Comparison of ENCODE assay signal across 21 cellular contexts in the genomic region with DNA sequence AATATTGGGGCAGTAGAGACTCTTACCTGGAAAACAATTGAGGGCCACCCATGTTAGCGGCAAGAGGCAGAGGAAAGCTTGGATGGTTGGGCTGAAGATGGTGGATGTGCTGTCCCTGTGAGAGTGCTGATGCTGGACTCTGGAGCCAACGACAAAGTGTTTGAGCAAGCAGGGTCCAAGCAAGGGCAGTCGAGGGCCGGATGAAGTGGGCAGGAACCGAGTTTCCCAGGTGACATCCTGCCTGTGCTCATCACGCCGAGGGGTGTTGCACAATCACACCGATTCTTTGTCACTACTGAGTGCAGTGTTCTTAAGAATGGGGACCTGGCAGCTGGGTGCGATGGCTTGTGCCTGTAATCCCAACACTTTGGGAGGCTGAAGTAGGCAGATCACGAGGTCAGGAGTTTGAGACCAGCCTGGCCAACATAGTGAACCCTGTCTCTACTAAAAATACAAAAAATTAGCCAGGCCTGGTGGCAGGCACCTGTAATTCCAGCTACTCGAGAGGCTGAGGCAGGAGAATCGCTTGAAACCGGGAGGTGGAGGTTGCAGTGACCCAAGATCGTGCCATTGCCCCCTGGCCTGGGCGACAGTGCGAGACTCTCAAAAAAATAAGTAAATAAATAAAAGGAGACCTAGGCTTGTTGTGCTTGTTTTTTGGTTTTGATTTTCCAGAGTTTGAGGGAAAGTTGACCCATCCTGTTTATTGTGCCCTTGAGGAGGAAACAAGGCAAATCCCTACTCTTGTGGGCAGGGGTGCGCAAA. TPM values are rescaled to one million over a fixed set of nuclear protein-coding genes. Genes with fewer than 3 reads are reported as not detected.
DNase-seq lines count a peak whose midpoint lies in the region; ATAC-seq and TF ChIP-seq lines count a peak whose summit lies in the region.
"Had no signal": no experiment of that assay in that cellular context is flagged by ENCODE, and none has a peak within 500 bp of the region (broad histone marks: within the 10 kb centered on the region; RNA-seq: fewer than 3 reads in every experiment).

No MANE protein-coding gene starts in this region.

- H3K27ac Mint-ChIP-seq in activated CD8-positive, alpha-beta T cell treated with anti-CD3 and anti-CD28 coated beads, Interleukin-2, amount 10 ng/mL, durations not matched to agents 7 days and 5 days, result peak overlapping the region; percentile 44

- H3K4me1 Mint-ChIP-seq in activated CD8-positive, alpha-beta T cell treated with anti-CD3 and anti-CD28 coated beads, Interleukin-2, amount 10 ng/mL, durations not matched to agents 7 days and 5 days (ENCODE audit: low read depth), result peaks cover 77% of the 10 kb centered on the region

- intact Hi-C loops in lower lobe of right lung (cut with DNase I), result no loop called here

- POLR2A ChIA-PET in activated CD8-positive, alpha-beta T cell treated with anti-CD3 and anti-CD28 coated beads, Interleukin-2, amount 10 ng/mL, durations not matched to agents 7 days and 5 days (lab: Charles Lee), result interaction anchor here (1.3 to 7.1 kb wide), 3 partner anchors 7 to 15 kb away, joined by 4 to 87 read pairs (median 34); a partner anchor contains a TSS

- no peak overlapping the region for H3K4me3 ChIP-seq in lower lobe of right lung
- H3K4me3 ChIP-seq: dorsolateral prefrontal cortex, left lung, skin epidermis, thoracic aorta had no signal

- peaks cover 14% of the 10 kb centered on the region for H3K4me1 ChIP-seq in lower lobe of right lung
- H3K4me1 ChIP-seq: parathyroid adenoma had no signal

- H3K36me3 ChIP-seq in lower lobe of right lung, result peaks cover 87% of the 10 kb centered on the region

- no peaks in the 10 kb centered on the region for H3K9me3 ChIP-seq in lower lobe of right lung
- H3K9me3 ChIP-seq: left lung, thoracic aorta had no signal

- TF ChIP-seq POLR2A in GM19193 (IDR thresholded peaks at IDR 0.05; ENCODE audit: extremely low read depth, insufficient read depth, insufficient read length), result peak; percentile 51

- H3K27ac ChIP-seq in lower lobe of right lung, result no peak overlapping the region
- H3K27ac ChIP-seq: brain microvascular endothelial cell, dorsolateral prefrontal cortex, parathyroid adenoma, skin epidermis, thoracic aorta, VCaP had no signal

- no peaks in the 10 kb centered on the region for H3K9me3 Mint-ChIP-seq in activated CD8-positive, alpha-beta T cell treated with anti-CD3 and anti-CD28 coated beads, Interleukin-2, amount 10 ng/mL, durations not matched to agents 7 days and 5 days (ENCODE audit: insufficient read depth)

- H3K36me3 Mint-ChIP-seq in activated CD8-positive, alpha-beta T cell treated with anti-CD3 and anti-CD28 coated beads, Interleukin-2, amount 10 ng/mL, durations not matched to agents 7 days and 5 days (ENCODE audit: low read depth), result peaks cover 77% of the 10 kb centered on the region

- CTCF ChIA-PET in activated CD8-positive, alpha-beta T cell treated with anti-CD3 and anti-CD28 coated beads, Interleukin-2, amount 10 ng/mL, durations not matched to agents 7 days and 5 days (lab: Charles Lee), result interaction anchor here (1.5 to 1.9 kb wide), 2 partner anchors 13 to 186 kb away, joined by 3 to 5 read pairs; no protein-coding TSS in a partner anchor

- H3K27me3 ChIP-seq in lower lobe of right lung (ENCODE audit: low read depth), result no peaks in the 10 kb centered on the region
- H3K27me3 ChIP-seq: brain microvascular endothelial cell, dorsolateral prefrontal cortex, left lung had no signal

- no peaks in the 10 kb centered on the region for H3K27me3 Mint-ChIP-seq in activated CD8-positive, alpha-beta T cell treated with anti-CD3 and anti-CD28 coated beads, Interleukin-2, amount 10 ng/mL, durations not matched to agents 7 days and 5 days (ENCODE audit: low read depth)

- H3K4me3 Mint-ChIP-seq in activated CD8-positive, alpha-beta T cell treated with anti-CD3 and anti-CD28 coated beads, Interleukin-2, amount 10 ng/mL, durations not matched to agents 7 days and 5 days, result no peak overlapping the region

- TF ChIP-seq CTCF in lower lobe of right lung (IDR thresholded peaks at IDR 0.05), result no peak

- DNase-seq in CD1c-positive myeloid dendritic cell (ENCODE audit: extremely low spot score) (peak; percentile 50), lower lobe of right lung (peak; percentile 51), nucleus accumbens (lab: John Stamatoyannopoulos, UW) (no peak), DMS153 treated with DMSO at 0.1 percent for 48 hours (lab: John Stamatoyannopoulos, UW; ENCODE audit: unreplicated experiment) (no peak)
- DNase-seq in activated CD8-positive, alpha-beta T cell treated with anti-CD3 and anti-CD28 coated beads, Interleukin-2, amount 10 ng/mL, durations not matched to agents 7 days and 5 days, result no peak
- DNase-seq: activated gamma-delta T cell treated with Interleukin-2 at 50 U/mL for 16 hours, brain microvascular endothelial cell, DMS 273 treated with DMSO at 0.1 percent for 48 hours, dorsolateral prefrontal cortex, Karpas-422, NCI-H1436 had no signal

- ATAC-seq in activated CD8-positive, alpha-beta T cell treated with anti-CD3 and anti-CD28 coated beads, Interleukin-2, amount 10 ng/mL, durations not matched to agents 7 days and 5 days, result no peak
- ATAC-seq in lower lobe of right lung, result no peak
- ATAC-seq in HG02884 (IDR thresholded peaks at IDR 0.05; ENCODE audit: unreplicated experiment), result no peak
- no peak for ATAC-seq in HG02970 (IDR thresholded peaks at IDR 0.05; ENCODE audit: low FRiP score, unreplicated experiment)
- ATAC-seq: left lung had no signal

RNA-seq across cellular contexts. Expression of a gene that starts 6.1 kb away (rescaled TPM):
- 10 to 100 TPM; 97.7 to 99.5 TPM for total RNA-seq in activated CD8-positive, alpha-beta T cell treated with anti-CD3 and anti-CD28 coated beads, Interleukin-2, amount 10 ng/mL, durations not matched to agents 7 days and 5 days
- 82.0 TPM for total RNA-seq in lower lobe of right lung
- total RNA-seq: H4 had no signal

RNA-seq across cellular contexts. Expression of a gene that starts 16.6 kb away (rescaled TPM):
- 100 to 1,000 TPM; 536 to 569 TPM for total RNA-seq in activated CD8-positive, alpha-beta T cell treated with anti-CD3 and anti-CD28 coated beads, Interleukin-2, amount 10 ng/mL, durations not matched to agents 7 days and 5 days
- total RNA-seq in lower lobe of right lung, result 179 TPM

RNA-seq across cellular contexts. Expression of a gene that starts 17.4 kb away (rescaled TPM):
- not detected for total RNA-seq in activated CD8-positive, alpha-beta T cell treated with anti-CD3 and anti-CD28 coated beads, Interleukin-2, amount 10 ng/mL, durations not matched to agents 7 days and 5 days
- total RNA-seq in lower lobe of right lung, result 0.06 TPM
- total RNA-seq: H4, RPMI7951 had no signal

RNA-seq across cellular contexts. Expression of a gene that starts 20.4 kb away (rescaled TPM):
- not detected for total RNA-seq in activated CD8-positive, alpha-beta T cell treated with anti-CD3 and anti-CD28 coated beads, Interleukin-2, amount 10 ng/mL, durations not matched to agents 7 days and 5 days
- total RNA-seq in lower lobe of right lung, result not detected
- total RNA-seq: H4, left lung, RPMI7951, thoracic aorta had no signal

RNA-seq across cellular contexts. Expression of a gene that starts 46.6 kb away (rescaled TPM):
- total RNA-seq in activated CD8-positive, alpha-beta T cell treated with anti-CD3 and anti-CD28 coated beads, Interleukin-2, amount 10 ng/mL, durations not matched to agents 7 days and 5 days, result 1 to 10 TPM in 1 of 2 experiments, under 1 TPM in 1; 0.95 to 1.3 TPM
- 6.6 TPM for total RNA-seq in lower lobe of right lung

Comparison
In these comparisons a context has a peak if more than half of its experiments do, and no peak if none do; other contexts are left out.
1. DNase-seq: peak in CD1c-positive myeloid dendritic cell (single experiment) and lower lobe of right lung (single experiment); none in activated CD8-positive, alpha-beta T cell treated with anti-CD3 and anti-CD28 coated beads, Interleukin-2, amount 10 ng/mL, durations not matched to agents 7 days and 5 days (single experiment), nucleus accumbens (0 of 56) and DMS153 treated with DMSO at 0.1 percent for 48 hours (single experiment).